In the genomic region with DNA sequence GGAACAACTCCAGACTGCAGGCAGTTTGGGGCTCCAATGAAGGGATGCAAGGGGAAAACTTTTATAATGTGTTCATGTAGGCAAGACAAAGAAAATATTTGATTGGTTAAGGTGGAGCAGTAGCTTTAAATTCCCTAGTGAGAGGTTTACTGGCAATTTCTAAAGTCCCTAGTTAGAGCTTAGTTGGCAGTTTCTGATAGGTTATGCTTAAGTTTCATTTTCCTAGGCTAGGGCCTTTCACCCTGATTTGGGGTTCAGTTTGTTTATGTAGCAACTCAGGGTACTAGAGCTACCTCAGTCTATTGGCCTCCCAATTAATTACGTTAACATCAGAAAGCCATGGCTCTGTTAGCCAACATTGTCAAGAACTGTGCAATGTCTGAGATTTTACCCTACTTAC, we compare ENCODE assay signal across 16 cellular contexts. TPM values are rescaled to one million over a fixed set of nuclear protein-coding genes. Genes with fewer than 3 reads are reported as not detected.
DNase-seq lines count a peak whose midpoint lies in the region; ATAC-seq and TF ChIP-seq lines count a peak whose summit lies in the region.
"Had no signal": no experiment of that assay in that cellular context is flagged by ENCODE, and none has a peak within 500 bp of the region (broad histone marks: within the 10 kb centered on the region; RNA-seq: fewer than 3 reads in every experiment).

No MANE protein-coding gene starts in this region.

- 0 out of 2 replicates have a peak, but pooled peaks cover under 1% of the 10 kb centered on the region for H3K79me2 ChIP-seq in GM23248 (ENCODE audit: insufficient read depth)

- H3K27ac ChIP-seq in GM23248 (peak overlapping the region; percentile 40), SJSA1 (peak overlapping the region; percentile 61), brain microvascular endothelial cell (peak overlapping the region; percentile 45)

- no peak overlapping the region for H3K4me2 ChIP-seq in GM23248 (ENCODE audit: unreplicated experiment)
- H3K4me2 ChIP-seq: SK-N-SH had no signal

- peak overlapping the region; percentile 85 for H3K27ac Mint-ChIP-seq in activated CD8-positive, alpha-beta memory T cell treated with anti-CD3 and anti-CD28 coated beads, Interleukin-2, amount 10 ng/mL, durations not matched to agents 7 days and 5 days
- H3K27ac Mint-ChIP-seq: CD4-positive, CD25-positive, alpha-beta regulatory T cell had no signal

- H3K4me1 ChIP-seq in GM23248 (ENCODE audit: insufficient read depth) (peaks cover 34% of the 10 kb centered on the region), SJSA1 (replicated peaks) (peaks cover 39% of the 10 kb centered on the region)

- CTCF ChIA-PET in activated CD8-positive, alpha-beta memory T cell treated with anti-CD3 and anti-CD28 coated beads, Interleukin-2, amount 10 ng/mL, durations not matched to agents 7 days and 5 days (lab: Charles Lee) = interaction anchor here (0.6 to 2.3 kb wide), 2 partner anchors 11 to 14 kb away, joined by 3 to 8 read pairs; a partner anchor contains a TSS

- no peak for DNase-seq in activated CD8-positive, alpha-beta memory T cell treated with anti-CD3 and anti-CD28 coated beads, Interleukin-2, amount 10 ng/mL, durations not matched to agents 7 days and 5 days
- DNase-seq in activated CD8-positive, alpha-beta memory T cell treated with anti-CD3 and anti-CD28 coated beads, Interleukin-2, amount 50 U/mL, for 48 hours = no peak
- DNase-seq in GM23248 (no peak), SJSA1 (ENCODE audit: low read depth in 1 of 2, low spot score in 2 of 2) (no peak), brain microvascular endothelial cell (no peak), HuH-7 (ENCODE audit: low spot score) (no peak), NCI-H2227 treated with DMSO at 0.1 percent for 48 hours (lab: John Stamatoyannopoulos, UW) (no peak), HuH-7.5 (ENCODE audit: low spot score) (no peak)
- DNase-seq: ACHN, NCI-H1417, NCI-H1930, NCI-H446 treated with DMSO at 0.1 percent for 48 hours, NCI-H748 treated with DMSO at 0.1 percent for 48 hours, SK-N-SH had no signal

- no peak overlapping the region for H3K4me3 Mint-ChIP-seq in activated CD8-positive, alpha-beta memory T cell treated with anti-CD3 and anti-CD28 coated beads, Interleukin-2, amount 10 ng/mL, durations not matched to agents 7 days and 5 days
- H3K4me3 Mint-ChIP-seq: CD4-positive, CD25-positive, alpha-beta regulatory T cell; IgD-negative memory B cell had no signal

- no peak for TF ChIP-seq CTCF in brain microvascular endothelial cell (IDR thresholded peaks at IDR 0.05; ENCODE audit: low read depth, low read length, missing control alignments)

- 0 out of 2 replicates have a peak overlapping the region, but pooled peaks have one; percentile 6 for H2AFZ ChIP-seq in GM23248

- H3K4me3 ChIP-seq in GM23248 (no peak overlapping the region), SJSA1 (no peak overlapping the region), brain microvascular endothelial cell (ENCODE audit: low read depth, low read length) (no peak overlapping the region)

- peaks cover 24% of the 10 kb centered on the region for H3K27me3 Mint-ChIP-seq in activated CD8-positive, alpha-beta memory T cell treated with anti-CD3 and anti-CD28 coated beads, Interleukin-2, amount 10 ng/mL, durations not matched to agents 7 days and 5 days

- H3K4me1 Mint-ChIP-seq in activated CD8-positive, alpha-beta memory T cell treated with anti-CD3 and anti-CD28 coated beads, Interleukin-2, amount 10 ng/mL, durations not matched to agents 7 days and 5 days = peaks cover 32% of the 10 kb centered on the region
- H3K4me1 Mint-ChIP-seq: IgD-negative memory B cell had no signal

- H4K20me1 ChIP-seq in GM23248 (ENCODE audit: insufficient read depth) = no peaks in the 10 kb centered on the region

- WGBS in GM23248 (ENCODE audit: low coverage in 1 of 2, low lambda C conversion rate in 2 of 2, missing lambda C conversion rate in 2 of 2), 2 experiments = 97 to 100% methylated on average over 1 of the region's 1 CpG

- peaks cover 36% of the 10 kb centered on the region for H3F3A ChIP-seq in GM23248 (ENCODE audit: insufficient read depth)

- H3K36me3 ChIP-seq in GM23248 (ENCODE audit: low read depth) (peaks cover 3% of the 10 kb centered on the region; the same call in 1 of the 2 replicates), SJSA1 (peaks cover 2% of the 10 kb centered on the region; the same call in 1 of the 2 replicates), brain microvascular endothelial cell (replicated peaks) (peaks cover 6% of the 10 kb centered on the region)

- H3K27me3 ChIP-seq in GM23248 (replicated peaks; ENCODE audit: insufficient read depth) = no peaks in the 10 kb centered on the region
- no peaks in the 10 kb centered on the region for H3K27me3 ChIP-seq in SJSA1 (replicated peaks)
- no peaks in the 10 kb centered on the region for H3K27me3 ChIP-seq in brain microvascular endothelial cell (replicated peaks)

- no peak overlapping the region for H3K9ac ChIP-seq in GM23248
- H3K9ac ChIP-seq: SK-N-SH had no signal

- H3K9me3 Mint-ChIP-seq in activated CD8-positive, alpha-beta memory T cell treated with anti-CD3 and anti-CD28 coated beads, Interleukin-2, amount 10 ng/mL, durations not matched to agents 7 days and 5 days (ENCODE audit: low read depth) = no peaks in the 10 kb centered on the region
- H3K9me3 Mint-ChIP-seq: IgD-negative memory B cell had no signal

- ATAC-seq in activated CD8-positive, alpha-beta memory T cell treated with anti-CD3 and anti-CD28 coated beads, Interleukin-2, amount 10 ng/mL, durations not matched to agents 7 days and 5 days = peak; percentile 38

- in situ Hi-C loops in GM23248 (cut with MboI) (no loop called here), brain microvascular endothelial cell (cut with HindIII; ENCODE audit: low pct_ligation_motif_present, low sequenced_read_pairs) (no loop called here)

- H3K9me3 ChIP-seq in GM23248 (ENCODE audit: low read depth) = no peaks in the 10 kb centered on the region
- peaks cover 2% of the 10 kb centered on the region; the same call in 1 of the 2 replicates for H3K9me3 ChIP-seq in SJSA1 (replicated peaks)
- H3K9me3 ChIP-seq: SK-N-SH had no signal

- H3K36me3 Mint-ChIP-seq in activated CD8-positive, alpha-beta memory T cell treated with anti-CD3 and anti-CD28 coated beads, Interleukin-2, amount 10 ng/mL, durations not matched to agents 7 days and 5 days = peaks cover 23% of the 10 kb centered on the region

- H3K9me2 ChIP-seq in GM23248 (ENCODE audit: insufficient read depth) = no peaks in the 10 kb centered on the region
- H3K9me2 ChIP-seq: SK-N-SH had no signal

RNA-seq across cellular contexts. Expression of a gene that starts 14.6 kb away (rescaled TPM):
- 1 to 10 TPM; 2.1 to 3.6 TPM for total RNA-seq in activated CD8-positive, alpha-beta memory T cell treated with anti-CD3 and anti-CD28 coated beads, Interleukin-2, amount 10 ng/mL, durations not matched to agents 7 days and 5 days
- total RNA-seq in GM23248 (2014; rRNA removed; shearing (Covaris generic)) = 3.5 and 7.1 TPM in 2 replicates
- 5.0 and 5.2 TPM in 2 replicates for polyA plus RNA-seq in GM23248 (2016; fragmentation: Nextera tagmentation; extraction: Ambion mirVana)
- 2.9 and 3.3 TPM in 2 replicates for total RNA-seq in SJSA1 (2014; rRNA removed; shearing (Covaris generic))
